8 cellular contexts compared by ENCODE assay signal in genomic region chr2:161160226-161161073, GRCh38. TPM values are rescaled to one million over a fixed set of nuclear protein-coding genes. Genes with fewer than 3 reads are reported as not detected.
DNase-seq lines count a peak whose midpoint lies in the region; ATAC-seq and TF ChIP-seq lines count a peak whose summit lies in the region.

Gene TANK, plus strand, starts transcription at chr2:161160428. Its CDS starts 19,235 bp downstream, at chr2:161179663.

- no peaks in the 10 kb centered on the region for H3K9me3 Mint-ChIP-seq in chondrocyte (ENCODE audit: low read depth)

- TF ChIP-seq CTCF in chondrocyte (IDR thresholded peaks at IDR 0.05) = peak; percentile 45

- ATAC-seq in GM19043 (IDR thresholded peaks at IDR 0.05; ENCODE audit: low read depth, unreplicated experiment) = peak; percentile 81
- ATAC-seq in HG03378 (IDR thresholded peaks at IDR 0.05; ENCODE audit: unreplicated experiment) = peak; percentile 83

- DNase-seq in AG20443 (ENCODE audit: low spot score) (peak; percentile 97), NCI-H510A treated with DMSO at 0.1 percent for 48 hours (lab: John Stamatoyannopoulos, UW) (peak; percentile 70), chondrocyte (ENCODE audit: low spot score) (peak; percentile 92), kidney glomerular epithelial cell (lab: John Stamatoyannopoulos, UW) (peak; percentile 89)
- peak; percentile 77 to 80 for DNase-seq in activated CD4-positive, alpha-beta T cell treated with anti-CD3 and anti-CD28 coated beads for 24 hours (ENCODE audit: low read depth in 2 of 2)
- peak; percentile 65 to 76 for DNase-seq in stimulated activated CD4-positive, alpha-beta T cell treated with anti-CD3 and anti-CD28 coated beads, Interleukin-1b, Interleukin-23, amount 100 ng/mL, for 1 hour (ENCODE audit: low read depth in 2 of 2)

- H3K4me1 Mint-ChIP-seq in chondrocyte (ENCODE audit: low read depth) = peaks cover 41% of the 10 kb centered on the region

- peak within 1 kb of the TSS; percentile 95 for H3K4me3 Mint-ChIP-seq in chondrocyte (ENCODE audit: unreplicated experiment)

- H3K27ac Mint-ChIP-seq in chondrocyte (ENCODE audit: unreplicated experiment) = peak within 1 kb of the TSS; percentile 98

- peaks cover 5% of the 10 kb centered on the region for H3K36me3 Mint-ChIP-seq in chondrocyte (ENCODE audit: low read depth)

- no peaks in the 10 kb centered on the region for H3K27me3 Mint-ChIP-seq in chondrocyte (ENCODE audit: low read depth)

RNA-seq across cellular contexts. Expression of gene TANK, which starts in this region (rescaled TPM):
- 45.4 to 68.5 TPM (median 45.6 TPM) in 3 replicates for total RNA-seq in chondrocyte

Comparison
In these comparisons a context has a peak if more than half of its experiments do, and no peak if none do; other contexts are left out.
1. Peak in every context shown above with its lines: DNase-seq and ATAC-seq.